ENCODE assay signal across 25 cellular contexts in the genomic region with DNA sequence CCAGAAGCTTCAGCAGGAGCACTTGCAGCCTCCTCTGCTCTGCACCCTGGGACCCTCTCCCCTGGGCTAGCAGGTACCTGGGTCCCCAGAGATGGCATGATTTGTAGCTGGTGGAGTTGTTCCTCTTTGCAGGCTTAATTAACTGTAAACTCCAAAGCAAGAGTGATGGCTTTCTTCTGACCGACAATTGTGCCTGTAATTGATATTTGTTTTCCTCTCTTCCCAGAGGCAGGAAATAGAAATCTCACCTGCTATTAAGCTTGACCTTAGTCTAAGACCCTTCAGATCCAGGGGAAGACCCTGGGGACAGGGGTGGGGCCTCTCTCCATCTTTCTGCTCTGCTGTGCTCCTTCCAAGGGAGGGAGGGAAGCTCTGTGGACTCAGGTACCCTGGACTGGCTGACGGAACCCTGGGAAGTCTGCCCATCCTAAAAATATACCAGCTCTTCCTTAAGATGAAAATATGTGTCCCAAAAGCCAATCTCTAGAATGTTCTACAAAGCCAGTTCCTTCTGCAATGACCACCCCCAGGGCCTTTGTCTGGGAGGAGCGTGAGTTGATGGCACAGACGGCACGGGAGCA.
"Had no signal": no experiment of that assay in that cellular context is flagged by ENCODE, and none has a peak within 500 bp of the region (broad histone marks: within the 10 kb centered on the region; RNA-seq: fewer than 3 reads in every experiment).

No MANE protein-coding gene starts in this region.

- H3K36me3 ChIP-seq: cardiac muscle cell, neutrophil, pancreas, right lobe of liver, stomach, suprapubic skin, transverse colon, uterus had no signal

- H3K4me1 ChIP-seq: foreskin keratinocyte, pancreas, right lobe of liver, suprapubic skin, transverse colon, uterus had no signal

- H3K9me3 ChIP-seq: neutrophil, right lobe of liver had no signal

- H3K4me1 Mint-ChIP-seq: activated CD4-positive, alpha-beta T cell treated with anti-CD3 and anti-CD28 coated beads for 36 hours; activated naive CD4-positive, alpha-beta T cell treated with anti-CD3 and anti-CD28 coated beads, Interleukin-2, amount 10 ng/mL, durations not matched to agents 7 days and 5 days; activated naive CD8-positive, alpha-beta T cell treated with anti-CD3 and anti-CD28 coated beads, Interleukin-2, amount 50 U/mL, for 24 hours; naive thymus-derived CD4-positive, alpha-beta T cell; stimulated activated memory B cell treated with anti-CD40 and anti-IgM and Interleukin-4, amounts not matched to agents 10 μg/mL and 1 μg/mL and 100 μg/mL, for 72 hours had no signal

- H3K36me3 Mint-ChIP-seq: activated naive CD4-positive, alpha-beta T cell treated with anti-CD3 and anti-CD28 coated beads, Interleukin-2, amount 10 ng/mL, durations not matched to agents 7 days and 5 days; stimulated activated memory B cell treated with anti-CD40 and anti-IgM and Interleukin-4, amounts not matched to agents 10 μg/mL and 1 μg/mL and 100 μg/mL, for 72 hours had no signal

- H3K4me3 Mint-ChIP-seq: activated CD4-positive, alpha-beta T cell treated with anti-CD3 and anti-CD28 coated beads for 36 hours; activated naive CD4-positive, alpha-beta T cell treated with anti-CD3 and anti-CD28 coated beads, Interleukin-2, amount 10 ng/mL, durations not matched to agents 7 days and 5 days; activated naive CD8-positive, alpha-beta T cell treated with anti-CD3 and anti-CD28 coated beads, Interleukin-2, amount 50 U/mL, for 24 hours; dendritic cell treated with granulocyte-macrophage colony-stimulating factor and Interleukin-4, amounts not matched to agents 40 ng/mL and 50 ng/mL, for 4 days; naive thymus-derived CD4-positive, alpha-beta T cell; stimulated activated memory B cell treated with anti-CD40 and anti-IgM and Interleukin-4, amounts not matched to agents 10 μg/mL and 1 μg/mL and 100 μg/mL, for 72 hours; WTC11 had no signal

- ATAC-seq: activated CD4-positive, alpha-beta T cell treated with anti-CD3 and anti-CD28 coated beads for 36 hours; activated naive CD8-positive, alpha-beta T cell treated with anti-CD3 and anti-CD28 coated beads, Interleukin-2, amount 50 U/mL, for 24 hours; foreskin keratinocyte; left lobe of liver; naive thymus-derived CD4-positive, alpha-beta T cell; pancreas; right lobe of liver; stimulated activated memory B cell treated with anti-CD40 and anti-IgM and Interleukin-4, amounts not matched to agents 10 μg/mL and 1 μg/mL and 100 μg/mL, for 72 hours; WTC11 had no signal

- H3K27ac ChIP-seq: foreskin keratinocyte, neutrophil, pancreas, right lobe of liver, suprapubic skin, transverse colon, uterus had no signal

- DNase-seq: activated CD4-positive, alpha-beta T cell treated with anti-CD3 and anti-CD28 coated beads for 36 hours; activated CD4-positive, alpha-beta T cell treated with anti-CD3 and anti-CD28 coated beads, Interleukin-2, amount 50 U/mL, for 4 hours; activated CD8-positive, alpha-beta memory T cell treated with anti-CD3 and anti-CD28 coated beads, Interleukin-2, amount 50 U/mL, for 48 hours; activated naive CD4-positive, alpha-beta T cell treated with anti-CD3 and anti-CD28 coated beads, Interleukin-2, amount 10 ng/mL, durations not matched to agents 7 days and 5 days; activated naive CD8-positive, alpha-beta T cell treated with anti-CD3 and anti-CD28 coated beads, Interleukin-2, amount 50 U/mL, for 24 hours; activated T-cell treated with anti-CD3 and anti-CD28 coated beads, Interleukin-2, amount 50 U/mL, for 48 hours; effector CD4-positive, alpha-beta T cell; foreskin keratinocyte; naive thymus-derived CD4-positive, alpha-beta T cell; small intestine; stimulated activated CD4-positive, alpha-beta T cell treated with anti-CD3 and anti-CD28 coated beads, Interleukin-15, amount 100 ng/mL, for 24 hours; stomach; T1000; transverse colon had no signal

- H3K27ac Mint-ChIP-seq: activated CD4-positive, alpha-beta T cell treated with anti-CD3 and anti-CD28 coated beads for 36 hours; activated naive CD4-positive, alpha-beta T cell treated with anti-CD3 and anti-CD28 coated beads, Interleukin-2, amount 10 ng/mL, durations not matched to agents 7 days and 5 days; activated naive CD8-positive, alpha-beta T cell treated with anti-CD3 and anti-CD28 coated beads, Interleukin-2, amount 50 U/mL, for 24 hours; dendritic cell treated with granulocyte-macrophage colony-stimulating factor and Interleukin-4, amounts not matched to agents 40 ng/mL and 50 ng/mL, for 4 days; naive thymus-derived CD4-positive, alpha-beta T cell; stimulated activated memory B cell treated with anti-CD40 and anti-IgM and Interleukin-4, amounts not matched to agents 10 μg/mL and 1 μg/mL and 100 μg/mL, for 72 hours; WTC11 had no signal

- H3K4me3 ChIP-seq: cardiac muscle cell, lung, pancreas, right lobe of liver, stomach, suprapubic skin, transverse colon, uterus had no signal

- H3K27me3 ChIP-seq: cardiac muscle cell, foreskin keratinocyte, neutrophil, pancreas, right lobe of liver, uterus had no signal
